14 cellular contexts compared by ENCODE assay signal in genomic region chr6:106976270-106976669, GRCh38. TPM values are rescaled to one million over a fixed set of nuclear protein-coding genes. Genes with fewer than 3 reads are reported as not detected.
DNase-seq lines count a peak whose midpoint lies in the region; ATAC-seq, FAIRE-seq and TF ChIP-seq lines count a peak whose summit lies in the region.
"Had no signal": no experiment of that assay in that cellular context is flagged by ENCODE, and none has a peak within 500 bp of the region (broad histone marks: within the 10 kb centered on the region; RNA-seq: fewer than 3 reads in every experiment).

No MANE protein-coding gene starts in this region.

- peak overlapping the region in 3 of 4 donors; percentile 27 to 89 (median 82) for H3K27ac ChIP-seq in esophagus squamous epithelium
- H3K27ac ChIP-seq in pancreas = peak overlapping the region; percentile 98 to 99 (median 98)
- H3K27ac ChIP-seq in testis = no peak overlapping the region

- H3K36me3 ChIP-seq in ES-I3 (ENCODE audit: insufficient read depth, low read length) (peaks cover 16% of the 10 kb centered on the region; the same call in 1 of the 2 replicates), esophagus squamous epithelium (no peaks in the 10 kb centered on the region), pancreas (no peaks in the 10 kb centered on the region), testis (ENCODE audit: low read depth, missing control alignments) (no peaks in the 10 kb centered on the region)
- H3K36me3 ChIP-seq: suprapubic skin had no signal

- H3K9me3 ChIP-seq in ES-I3 (ENCODE audit: control insufficient read depth, insufficient read depth, low read length) = no peaks in the 10 kb centered on the region; the same call in 1 of the 2 replicates
- H3K9me3 ChIP-seq in esophagus squamous epithelium = no peaks in the 10 kb centered on the region
- H3K9me3 ChIP-seq in pancreas = no peaks in the 10 kb centered on the region
- no peaks in the 10 kb centered on the region for H3K9me3 ChIP-seq in testis
- H3K9me3 ChIP-seq: suprapubic skin had no signal

- H3K9ac ChIP-seq in ES-I3 (ENCODE audit: low read depth, low read length) = peak overlapping the region; percentile 92

- ATAC-seq in pancreas = no peak
- no peak for ATAC-seq in GM21786 (IDR thresholded peaks at IDR 0.05; ENCODE audit: unreplicated experiment)
- ATAC-seq: natural killer cell treated with Interleukin-12 subunit alpha and Interleukin-12 subunit beta and Interleukin-15 and Interleukin-18, amount 100 ng/mL, for 72 hours had no signal

- DNase-seq in OCI-M1 (lab: John Stamatoyannopoulos, UW) = peak; percentile 28
- DNase-seq in esophagus squamous epithelium (lab: John Stamatoyannopoulos, UW) = no peak
- no peak for DNase-seq in pancreas
- no peak for DNase-seq in activated CD4-positive, CD25-positive, alpha-beta regulatory T cell treated with anti-CD3 and anti-CD28 coated beads, Interleukin-2, amount 50 U/mL, for 72 hours
- DNase-seq in middle frontal gyrus (ENCODE audit: extremely low spot score, low spot score) = no peak
- no peak for DNase-seq in testis
- DNase-seq: activated CD8-positive, alpha-beta memory T cell treated with anti-CD3 and anti-CD28 coated beads, Interleukin-2, amount 50 U/mL, for 4 hours; KBM-7; NCI-H1694 had no signal

- no peak for TF ChIP-seq CTCF in esophagus squamous epithelium (IDR thresholded peaks at IDR 0.05)
- TF ChIP-seq CTCF in pancreas (IDR thresholded peaks at IDR 0.05) = no peak
- no peak for TF ChIP-seq CTCF in testis (IDR thresholded peaks at IDR 0.05)

- WGBS in esophagus squamous epithelium, 2 donors = 54 to 61% methylated on average over 5 of the region's 5 CpGs
- WGBS in pancreas, 2 donors = 50% methylated on average over 5 of the region's 5 CpGs
- 41 to 58% methylated on average over 5 of the region's 5 CpGs for WGBS in testis, 2 donors

- peaks cover 0 to 85% (median 12%) of the 10 kb centered on the region in 4 donors for H3K27me3 ChIP-seq in esophagus squamous epithelium
- H3K27me3 ChIP-seq in pancreas = no peaks in the 10 kb centered on the region
- no peaks in the 10 kb centered on the region for H3K27me3 ChIP-seq in testis

- FAIRE-seq in pancreas (lab: Jason Lieb, UNC) = no peak
- FAIRE-seq: keratinocyte had no signal

- H3K4me1 ChIP-seq in ES-I3 (ENCODE audit: insufficient read depth, low read length) = peaks cover 10% of the 10 kb centered on the region
- peaks cover 13 to 37% (median 14%) of the 10 kb centered on the region in 3 donors for H3K4me1 ChIP-seq in esophagus squamous epithelium
- peaks cover 6 to 15% (median 7%) of the 10 kb centered on the region in 3 donors for H3K4me1 ChIP-seq in pancreas
- no peaks in the 10 kb centered on the region for H3K4me1 ChIP-seq in testis

- TF ChIP-seq POLR2A in esophagus squamous epithelium (IDR thresholded peaks at IDR 0.05) (no peak), testis (IDR thresholded peaks at IDR 0.05) (no peak)

- intact Hi-C loops in esophagus squamous epithelium (cut with DNase I) (loop anchor here (5.0 to 10.0 kb wide), 2 partner anchors 371 to 639 kb away; no protein-coding TSS in a partner anchor), pancreas (cut with DNase I) (loop anchor here in 2 of 3 donors (5.0 to 10.0 kb wide), 2 partner anchors 191 to 369 kb away; no protein-coding TSS in a partner anchor), testis (cut with DNase I; ENCODE audit: low total_unique reads) (no loop called here)

- H3K4me3 ChIP-seq in esophagus squamous epithelium (peak overlapping the region in 1 of 4 donors; percentile 61), pancreas (peak overlapping the region in 2 of 4 donors; percentile 70 to 86), testis (no peak overlapping the region)

RNA-seq across cellular contexts. Expression of gene CD24, which starts 1.7 kb away (rescaled TPM):
- 1,000 to 10,000 TPM in 3 of 4 donors, 100 to 1,000 TPM in 1; 711 to 1,654 (median 1,435) TPM for total RNA-seq in esophagus squamous epithelium
- total RNA-seq in pancreas = 100 to 1,000 TPM; 453 to 874 (median 687) TPM
- 100 to 1,000 TPM; 333 to 417 TPM for polyA plus RNA-seq in pancreas
- total RNA-seq in testis = 10 to 100 TPM in 1 of 2 donors, 1 to 10 TPM in 1; 8.6 to 11.5 TPM
- 25.0 TPM for polyA plus RNA-seq in testis (ENCODE audit: insufficient read depth, low read depth, low replicate concordance)

RNA-seq across cellular contexts. Expression of gene MTRES1, which starts 51.7 kb away (rescaled TPM):
- total RNA-seq in esophagus squamous epithelium (10 to 100 TPM in 3 of 4 donors, 1 to 10 TPM in 1; 6.8 to 19.7 (median 15.6) TPM), pancreas (1 to 10 TPM; 4.3 to 8.6 (median 6.3) TPM), testis (10 to 100 TPM; 15.2 to 16.3 TPM)
- polyA plus RNA-seq in pancreas (10 to 100 TPM; 15.3 to 16.3 TPM), testis (ENCODE audit: insufficient read depth, low read depth, low replicate concordance) (16.1 TPM)

Comparison
In these comparisons a context has a peak if more than half of its experiments do, and no peak if none do; other contexts are left out.
1. H3K27ac ChIP-seq: peak in esophagus squamous epithelium (3 of 4) and pancreas (4 of 4); none in testis (0 of 2).
2. RNA of gene CD24, which starts 1.7 kb away (total RNA-seq): 711 to 1,654 TPM in esophagus squamous epithelium and 453 to 874 TPM in pancreas; 8.6 to 11.5 TPM in testis; every median in the first group is over 10 times any median in the second.